In genomic region chr21:17730782-17731181, GRCh38 we compare ENCODE assay signal across 12 cellular contexts.
DNase-seq lines count a peak whose midpoint lies in the region; ATAC-seq, FAIRE-seq and TF ChIP-seq lines count a peak whose summit lies in the region.
"Had no signal": no experiment of that assay in that cellular context is flagged by ENCODE, and none has a peak within 500 bp of the region (broad histone marks: within the 10 kb centered on the region; RNA-seq: fewer than 3 reads in every experiment).

No MANE protein-coding gene starts in this region.

- FAIRE-seq in K562 (lab: Jason Lieb, UNC) = no peak
- FAIRE-seq in pancreas (lab: Jason Lieb, UNC) = no peak

- peak overlapping the region in 2 of 3 experiments; percentile 60 to 62 for H3K27ac Mint-ChIP-seq in nephron

- no TSS peak for BruUV-seq in K562 (replicated peaks; lab: Mats Ljungman, UMichigan)

- in situ Hi-C loops in K562 (cut with MboI) = no loop called here

- peak overlapping the region; percentile 14; the same call in 1 of the 2 replicates for H2AFZ ChIP-seq in K562 (ENCODE audit: low read depth, low read length)

- H3K4me2 ChIP-seq in K562 (ENCODE audit: insufficient read depth, low read length) = peak overlapping the region; percentile 15; the same call in 1 of the 2 replicates

- H3K9me3 ChIP-seq in K562 (replicated peaks; ENCODE audit: control insufficient read depth, insufficient read depth, low read depth, low read length) (no peaks in the 10 kb centered on the region), tibial nerve (no peaks in the 10 kb centered on the region), pancreas (no peaks in the 10 kb centered on the region)

- POLR2A ChIA-PET in K562 (lab: Yijun Ruan, JAX) = no interaction called here

- CTCF ChIA-PET in K562 (lab: Yijun Ruan, JAX; ENCODE audit: low intra/inter-chr PET ratio) = interaction anchor here (0.6 kb wide), 1 partner anchor 125 kb away, joined by 6 read pairs; no protein-coding TSS in a partner anchor

- no peak for TF ChIP-seq EP300 in K562 (IDR thresholded peaks at IDR 0.05; ENCODE audit: low read length)
- no peak for TF ChIP-seq EP300 in tibial nerve (IDR thresholded peaks at IDR 0.05)

- peaks cover 4% of the 10 kb centered on the region for H3K27me3 Mint-ChIP-seq in nephron (ENCODE audit: low read depth)

- H3K4me3 Mint-ChIP-seq in nephron = no peak overlapping the region

- H4K20me1 ChIP-seq in K562 (replicated peaks; ENCODE audit: control insufficient read depth, insufficient read depth, low read length) = no peaks in the 10 kb centered on the region; the same call in 1 of the 2 replicates

- no peaks in the 10 kb centered on the region for H3K79me2 ChIP-seq in K562 (ENCODE audit: control insufficient read depth, insufficient read depth, low read length)

- no peak overlapping the region for H3K9ac ChIP-seq in K562 (ENCODE audit: insufficient read depth in 1 of 2, low read depth in 2 of 2, low read length in 2 of 2)

- peaks cover 7% of the 10 kb centered on the region for H3K4me1 Mint-ChIP-seq in nephron

- no peak for TF ChIP-seq CTCF in NB4 (IDR thresholded peaks at IDR 0.05; ENCODE audit: low read depth, low read length)
- no peak for TF ChIP-seq CTCF in K562 (IDR thresholded peaks at IDR 0.05 in 2 of 3, conservative IDR thresholded peaks at IDR 0.05 in 1 of 3; ENCODE audit: insufficient read depth in 2 of 3, low read depth in 1 of 3, low read length in 3 of 3)
- TF ChIP-seq CTCF in nephron (IDR thresholded peaks at IDR 0.05; ENCODE audit: unreplicated experiment in 3 of 3) = no peak
- no peak for TF ChIP-seq CTCF in tibial nerve (IDR thresholded peaks at IDR 0.05)
- TF ChIP-seq CTCF in pancreas (IDR thresholded peaks at IDR 0.05) = no peak

- TF ChIP-seq POLR2A in NB4 (IDR thresholded peaks at IDR 0.05; ENCODE audit: extremely low read depth, insufficient read length) (no peak), K562 (conservative IDR thresholded peaks at IDR 0.05) (no peak), tibial nerve (IDR thresholded peaks at IDR 0.05) (no peak)

- H3K27me3 ChIP-seq in K562 (ENCODE audit: control insufficient read depth in 2 of 2, insufficient read depth in 2 of 2, low read length in 2 of 2) = peaks cover 0 to 2% of the 10 kb centered on the region in 2 experiments; a peak in 2 of 5 replicates
- H3K27me3 ChIP-seq in tibial nerve = no peaks in the 10 kb centered on the region
- H3K27me3 ChIP-seq in pancreas = no peaks in the 10 kb centered on the region

- intact Hi-C loops in K562 (cut with micrococcal nuclease) = no loop called here
- intact Hi-C loops in pancreas (cut with DNase I) = no loop called here

- 8% methylated on average over 1 of the region's 1 CpG for WGBS in K562 (ENCODE audit: insufficient coverage, low coverage, missing lambda C conversion rate)
- WGBS in tibial nerve, 2 donors = 56 to 74% methylated on average over 1 of the region's 1 CpG
- WGBS in pancreas, 2 donors = 93 to 94% methylated on average over 1 of the region's 1 CpG

- peak; percentile 58 for ATAC-seq in K562
- ATAC-seq in HG03354 (IDR thresholded peaks at IDR 0.05; ENCODE audit: poor library complexity, severe bottlenecking, unreplicated experiment) = no peak
- ATAC-seq in pancreas = no peak

- H3K27ac ChIP-seq in K562 (ENCODE audit: extremely low read depth, low read depth, low read length) (no peak overlapping the region), tibial nerve (no peak overlapping the region), pancreas (no peak overlapping the region)

- peak in 1 of 2 experiments; percentile 40; a peak in 1 of 4 replicates for TF ChIP-seq RAD21 in K562 (CRISPR knock-in tag; conservative IDR thresholded peaks at IDR 0.05 in 1 of 2, IDR thresholded peaks at IDR 0.05 in 1 of 2)

- no peaks in the 10 kb centered on the region for H3K36me3 Mint-ChIP-seq in nephron (ENCODE audit: low read depth)

- no peaks in the 10 kb centered on the region for H3K9me1 ChIP-seq in K562 (ENCODE audit: control insufficient read depth, insufficient read depth, low read length)

- no peak overlapping the region for H3K4me3 ChIP-seq in NB4 (ENCODE audit: low read depth, low read length)
- no peak overlapping the region for H3K4me3 ChIP-seq in K562
- H3K4me3 ChIP-seq in tibial nerve = no peak overlapping the region
- no peak overlapping the region for H3K4me3 ChIP-seq in pancreas

- DNase-seq in GM03348 (ENCODE audit: low spot score) (peak; percentile 28), NB4 (ENCODE audit: low read depth) (peak; percentile 68), K562 (ENCODE audit: extremely low read depth in 1 of 4, low spot score in 3 of 4) (no peak), tibial nerve (ENCODE audit: low spot score in 2 of 2) (no peak), NCI-H446 treated with DMSO at 0.1 percent for 48 hours (lab: John Stamatoyannopoulos, UW) (no peak), pancreas (no peak)
- DNase-seq: activated CD4-positive, CD25-positive, alpha-beta regulatory T cell treated with anti-CD3 and anti-CD28 coated beads, Interleukin-2, amount 50 U/mL, for 72 hours; activated T-cell treated with anti-CD3 and anti-CD28 coated beads, Interleukin-2, amount 50 U/mL, for 48 hours; amniotic stem cell; NCI-H146 had no signal

- no peaks in the 10 kb centered on the region for H3K36me3 ChIP-seq in K562 (ENCODE audit: control insufficient read depth, insufficient read depth, low read length)
- H3K36me3 ChIP-seq in tibial nerve = no peaks in the 10 kb centered on the region
- no peaks in the 10 kb centered on the region for H3K36me3 ChIP-seq in pancreas

- H3K4me1 ChIP-seq in K562 (replicated peaks in 1 of 2; ENCODE audit: control insufficient read depth in 2 of 2, insufficient read depth in 2 of 2, low read length in 2 of 2) (no peaks in the 10 kb centered on the region), tibial nerve (peaks cover 0 to 6% (median 0%) of the 10 kb centered on the region in 4 donors), pancreas (no peaks in the 10 kb centered on the region)

- H3K9me3 Mint-ChIP-seq in nephron = peaks cover under 1% of the 10 kb centered on the region

TF ChIP-seq in K562, 482 proteins besides CTCF, POLR2A, EP300 and RAD21 (continues in another document):
- TF ChIP-seq ZNF507 (tag; conservative IDR thresholded peaks at IDR 0.05) (no peak), ZNF143 (CRISPR knock-in tag; IDR thresholded peaks at IDR 0.05) (no peak), TCFL5 (CRISPR knock-in tag; conservative IDR thresholded peaks at IDR 0.05) (no peak), ZNF316 (IDR thresholded peaks at IDR 0.05) (0 out of 2 replicates have a peak, but pooled peaks have one; percentile 7), MAFG (tag; conservative IDR thresholded peaks at IDR 0.05) (0 out of 2 replicates have a peak, but pooled peaks have one; percentile 45), ZNF778 (CRISPR knock-in tag; IDR thresholded peaks at IDR 0.05) (no peak), ZNF79 (CRISPR knock-in tag; IDR thresholded peaks at IDR 0.05; ENCODE audit: low read depth) (no peak), ZNF699 (CRISPR knock-in tag; IDR thresholded peaks at IDR 0.05; ENCODE audit: insufficient replicate concordance) (no peak), SOX6 (IDR thresholded peaks at IDR 0.05) (peak; percentile 31; the same call in 1 of the 2 replicates), CBFB (CRISPR knock-in tag; IDR thresholded peaks at IDR 0.05) (no peak), BRD4 (IDR thresholded peaks at IDR 0.05) (no peak), KAT2B (IDR thresholded peaks at IDR 0.05; ENCODE audit: low read depth, low read length) (no peak)
- TF ChIP-seq, protein P1, sequence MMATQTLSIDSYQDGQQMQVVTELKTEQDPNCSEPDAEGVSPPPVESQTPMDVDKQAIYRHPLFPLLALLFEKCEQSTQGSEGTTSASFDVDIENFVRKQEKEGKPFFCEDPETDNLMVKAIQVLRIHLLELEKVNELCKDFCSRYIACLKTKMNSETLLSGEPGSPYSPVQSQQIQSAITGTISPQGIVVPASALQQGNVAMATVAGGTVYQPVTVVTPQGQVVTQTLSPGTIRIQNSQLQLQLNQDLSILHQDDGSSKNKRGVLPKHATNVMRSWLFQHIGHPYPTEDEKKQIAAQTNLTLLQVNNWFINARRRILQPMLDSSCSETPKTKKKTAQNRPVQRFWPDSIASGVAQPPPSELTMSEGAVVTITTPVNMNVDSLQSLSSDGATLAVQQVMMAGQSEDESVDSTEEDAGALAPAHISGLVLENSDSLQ (IDR thresholded peaks at IDR 0.05) = no peak
- TF ChIP-seq, protein P2, sequence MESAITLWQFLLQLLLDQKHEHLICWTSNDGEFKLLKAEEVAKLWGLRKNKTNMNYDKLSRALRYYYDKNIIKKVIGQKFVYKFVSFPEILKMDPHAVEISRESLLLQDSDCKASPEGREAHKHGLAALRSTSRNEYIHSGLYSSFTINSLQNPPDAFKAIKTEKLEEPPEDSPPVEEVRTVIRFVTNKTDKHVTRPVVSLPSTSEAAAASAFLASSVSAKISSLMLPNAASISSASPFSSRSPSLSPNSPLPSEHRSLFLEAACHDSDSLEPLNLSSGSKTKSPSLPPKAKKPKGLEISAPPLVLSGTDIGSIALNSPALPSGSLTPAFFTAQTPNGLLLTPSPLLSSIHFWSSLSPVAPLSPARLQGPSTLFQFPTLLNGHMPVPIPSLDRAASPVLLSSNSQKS (CRISPR knock-in tag; IDR thresholded peaks at IDR 0.05) = no peak
- TF ChIP-seq, protein P3, sequence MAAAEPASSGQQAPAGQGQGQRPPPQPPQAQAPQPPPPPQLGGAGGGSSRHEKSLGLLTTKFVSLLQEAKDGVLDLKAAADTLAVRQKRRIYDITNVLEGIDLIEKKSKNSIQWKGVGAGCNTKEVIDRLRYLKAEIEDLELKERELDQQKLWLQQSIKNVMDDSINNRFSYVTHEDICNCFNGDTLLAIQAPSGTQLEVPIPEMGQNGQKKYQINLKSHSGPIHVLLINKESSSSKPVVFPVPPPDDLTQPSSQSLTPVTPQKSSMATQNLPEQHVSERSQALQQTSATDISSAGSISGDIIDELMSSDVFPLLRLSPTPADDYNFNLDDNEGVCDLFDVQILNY (CRISPR knock-in tag; IDR thresholded peaks at IDR 0.05) = no peak
- TF ChIP-seq, protein P4, sequence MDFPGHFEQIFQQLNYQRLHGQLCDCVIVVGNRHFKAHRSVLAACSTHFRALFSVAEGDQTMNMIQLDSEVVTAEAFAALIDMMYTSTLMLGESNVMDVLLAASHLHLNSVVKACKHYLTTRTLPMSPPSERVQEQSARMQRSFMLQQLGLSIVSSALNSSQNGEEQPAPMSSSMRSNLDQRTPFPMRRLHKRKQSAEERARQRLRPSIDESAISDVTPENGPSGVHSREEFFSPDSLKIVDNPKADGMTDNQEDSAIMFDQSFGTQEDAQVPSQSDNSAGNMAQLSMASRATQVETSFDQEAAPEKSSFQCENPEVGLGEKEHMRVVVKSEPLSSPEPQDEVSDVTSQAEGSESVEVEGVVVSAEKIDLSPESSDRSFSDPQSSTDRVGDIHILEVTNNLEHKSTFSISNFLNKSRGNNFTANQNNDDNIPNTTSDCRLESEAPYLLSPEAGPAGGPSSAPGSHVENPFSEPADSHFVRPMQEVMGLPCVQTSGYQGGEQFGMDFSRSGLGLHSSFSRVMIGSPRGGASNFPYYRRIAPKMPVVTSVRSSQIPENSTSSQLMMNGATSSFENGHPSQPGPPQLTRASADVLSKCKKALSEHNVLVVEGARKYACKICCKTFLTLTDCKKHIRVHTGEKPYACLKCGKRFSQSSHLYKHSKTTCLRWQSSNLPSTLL (IDR thresholded peaks at IDR 0.05) = no peak

Comparison
In these comparisons a context has a peak if more than half of its experiments do, and no peak if none do; other contexts are left out.
1. DNase-seq: peak in GM03348 (single experiment) and NB4 (single experiment); none in K562 (0 of 4), tibial nerve (0 of 2), NCI-H446 treated with DMSO at 0.1 percent for 48 hours (single experiment) and pancreas (0 of 6).